Comparison of ENCODE assay signal across 12 cellular contexts in genomic region chr2:230671117-230671516, GRCh38. TPM values are rescaled to one million over a fixed set of nuclear protein-coding genes. Genes with fewer than 3 reads are reported as not detected.
DNase-seq lines count a peak whose midpoint lies in the region; ATAC-seq and TF ChIP-seq lines count a peak whose summit lies in the region.
"Had no signal": no experiment of that assay in that cellular context is flagged by ENCODE, and none has a peak within 500 bp of the region (broad histone marks: within the 10 kb centered on the region; RNA-seq: fewer than 3 reads in every experiment).

No MANE protein-coding gene starts in this region.

- no peak overlapping the region for H3K27ac ChIP-seq in GM23248

- no peak overlapping the region for H3K4me3 Mint-ChIP-seq in T-helper 17 cell

- peak overlapping the region; percentile 14 for H3K27ac Mint-ChIP-seq in T-helper 17 cell

- peaks cover 11% of the 10 kb centered on the region; the same call in 1 of the 2 replicates for H3F3A ChIP-seq in GM23248 (ENCODE audit: insufficient read depth)

- in situ Hi-C loops in GM23248 (cut with MboI) = no loop called here

- no peak overlapping the region for H3K4me2 ChIP-seq in GM23248 (ENCODE audit: unreplicated experiment)

- H3K4me3 ChIP-seq in AG10803 (ENCODE audit: low read length) (no peak overlapping the region), GM23248 (no peak overlapping the region)

- no peak for TF ChIP-seq CTCF in AG10803 (conservative IDR thresholded peaks at IDR 0.05; ENCODE audit: low read length)

- H3K27me3 Mint-ChIP-seq in T-helper 17 cell = no peaks in the 10 kb centered on the region

- no peaks in the 10 kb centered on the region for H3K36me3 ChIP-seq in GM23248 (ENCODE audit: low read depth)

- no peaks in the 10 kb centered on the region for H4K20me1 ChIP-seq in GM23248 (ENCODE audit: insufficient read depth)

- no peaks in the 10 kb centered on the region for H3K36me3 Mint-ChIP-seq in T-helper 17 cell (ENCODE audit: low read depth)

- H3K9me2 ChIP-seq in GM23248 (ENCODE audit: insufficient read depth) = no peaks in the 10 kb centered on the region

- peak; percentile 48 for DNase-seq in AG10803 (ENCODE audit: low read depth)
- peak; percentile 53 for DNase-seq in GM23248
- DNase-seq in T-helper 17 cell = no peak
- peak; percentile 96 for DNase-seq in glomerular visceral epithelial cell (ENCODE audit: extremely low spot score)
- no peak for DNase-seq in activated effector memory CD4-positive, alpha-beta T cell treated with anti-CD3 and anti-CD28 coated beads, Interleukin-2, amount 50 U/mL, for 16 hours
- DNase-seq: activated CD4-positive, alpha-beta T cell treated with anti-CD3 and anti-CD28 coated beads, Interleukin-2, amount 50 U/mL, for 4 hours; amygdala; NCI-H446; stimulated activated naive CD8-positive, alpha-beta T cell treated with anti-CD3 and anti-CD28 coated beads, Interleukin-15, Interleukin-2, amounts not matched to agents 100 U/mL and 50 U/mL, for 24 hours had no signal

- H3K9ac ChIP-seq in GM23248 = no peak overlapping the region

- H3K4me1 Mint-ChIP-seq in T-helper 17 cell = peaks cover 39% of the 10 kb centered on the region

- whole genome bisulfite sequencing in GM23248 (ENCODE audit: low coverage in 1 of 2, low lambda C conversion rate in 2 of 2, missing lambda C conversion rate in 2 of 2), 2 experiments = 9 to 11% methylated on average over 4 of the region's 4 CpGs

- H3K4me1 ChIP-seq in GM23248 (ENCODE audit: insufficient read depth) = peaks cover 11% of the 10 kb centered on the region

- H2AFZ ChIP-seq in GM23248 = no peak overlapping the region

- no peaks in the 10 kb centered on the region for H3K79me2 ChIP-seq in GM23248 (ENCODE audit: insufficient read depth)

- H3K9me3 ChIP-seq in GM23248 (ENCODE audit: low read depth) (no peaks in the 10 kb centered on the region), T-helper 17 cell (ENCODE audit: control insufficient read depth, low read length, poor library complexity, severe bottlenecking) (no peaks in the 10 kb centered on the region)

- 0 out of 2 replicates have a peak, but pooled peaks cover 9% of the 10 kb centered on the region for H3K27me3 ChIP-seq in GM23248 (replicated peaks; ENCODE audit: insufficient read depth)

- ATAC-seq in T-helper 17 cell (no peak), HG03521 (IDR thresholded peaks at IDR 0.05; ENCODE audit: unreplicated experiment) (no peak), GM21423 (IDR thresholded peaks at IDR 0.05; ENCODE audit: unreplicated experiment) (no peak), HG03135 (IDR thresholded peaks at IDR 0.05; ENCODE audit: unreplicated experiment) (no peak)
- ATAC-seq: stimulated activated naive CD8-positive, alpha-beta T cell treated with anti-CD3 and anti-CD28 coated beads, Interleukin-15, Interleukin-2, amounts not matched to agents 100 U/mL and 50 U/mL, for 24 hours had no signal

RNA-seq across cellular contexts. Expression of gene CAB39, which starts 41.5 kb away (rescaled TPM):
- total RNA-seq in GM23248 (2014; rRNA removed; shearing (Covaris generic)) = 49.1 and 52.1 TPM in 2 replicates
- polyA plus RNA-seq in GM23248 (2016; fragmentation: Nextera tagmentation; extraction: Ambion mirVana) = 22.7 and 23.1 TPM in 2 replicates
- 10 to 100 TPM; 82.3 to 89.8 TPM for total RNA-seq in T-helper 17 cell

Comparison
In these comparisons a context has a peak if more than half of its experiments do, and no peak if none do; other contexts are left out.
1. DNase-seq: peak in AG10803 (single experiment), GM23248 (single experiment) and glomerular visceral epithelial cell (single experiment); none in T-helper 17 cell (0 of 3) and activated effector memory CD4-positive, alpha-beta T cell treated with anti-CD3 and anti-CD28 coated beads, Interleukin-2, amount 50 U/mL, for 16 hours (single experiment).